8 cellular contexts compared by ENCODE assay signal in genomic region chr9:97740848-97741821, GRCh38. TPM values are rescaled to one million over a fixed set of nuclear protein-coding genes. Genes with fewer than 3 reads are reported as not detected.
DNase-seq lines count a peak whose midpoint lies in the region; ATAC-seq, FAIRE-seq and TF ChIP-seq lines count a peak whose summit lies in the region.

No MANE protein-coding gene starts in this region.

- peak overlapping the region; percentile 71 for H3K4me3 Mint-ChIP-seq in stimulated activated naive CD8-positive, alpha-beta T cell treated with anti-CD3 and anti-CD28 coated beads, Interleukin-15, Interleukin-2, amounts not matched to agents 100 ng/mL and 50 ng/mL, for 24 hours

- H3K27ac ChIP-seq in HUES48 (ENCODE audit: low read depth, low read length): no peak overlapping the region

- H3K4me3 ChIP-seq in HUES48 (ENCODE audit: low read depth, low read length): peak overlapping the region; percentile 60
- H3K4me3 ChIP-seq in epithelial cell of esophagus (ENCODE audit: low read length): no peak overlapping the region
- no peak overlapping the region for H3K4me3 ChIP-seq in mucosa of descending colon

- no peaks in the 10 kb centered on the region for H3K36me3 ChIP-seq in HUES48 (ENCODE audit: control insufficient read depth, insufficient read depth, low read length)
- H3K36me3 ChIP-seq in mucosa of descending colon (ENCODE audit: low read depth): no peaks in the 10 kb centered on the region

- intact Hi-C loops in mucosa of descending colon (cut with DNase I, micrococcal nuclease): no loop called here

- TF ChIP-seq CTCF in epithelial cell of esophagus (IDR thresholded peaks at IDR 0.05; ENCODE audit: insufficient read depth, low read depth, low read length, missing control alignments) (peak; percentile 45), mucosa of descending colon (IDR thresholded peaks at IDR 0.05) (no peak)

- no peak overlapping the region for H3K9ac ChIP-seq in HUES48 (ENCODE audit: low read depth, low read length)

- no peak for FAIRE-seq in RCC 7860 (lab: Jason Lieb, UNC)

- peaks cover 55% of the 10 kb centered on the region for H3K27me3 ChIP-seq in HUES48 (ENCODE audit: control insufficient read depth, insufficient read depth, low read length)

- H3K4me1 ChIP-seq in HUES48 (ENCODE audit: control insufficient read depth, insufficient read depth, low read length): peaks cover 6% of the 10 kb centered on the region
- H3K4me1 ChIP-seq in mucosa of descending colon (ENCODE audit: low read depth): peaks cover 8% of the 10 kb centered on the region

- H3K4me1 Mint-ChIP-seq in stimulated activated naive CD8-positive, alpha-beta T cell treated with anti-CD3 and anti-CD28 coated beads, Interleukin-15, Interleukin-2, amounts not matched to agents 100 ng/mL and 50 ng/mL, for 24 hours (ENCODE audit: low read depth): peaks cover 6% of the 10 kb centered on the region

- peak; percentile 82 for ATAC-seq in mucosa of descending colon

- peaks cover 3% of the 10 kb centered on the region for H3K36me3 Mint-ChIP-seq in stimulated activated naive CD8-positive, alpha-beta T cell treated with anti-CD3 and anti-CD28 coated beads, Interleukin-15, Interleukin-2, amounts not matched to agents 100 ng/mL and 50 ng/mL, for 24 hours (ENCODE audit: low read depth)

- peak; percentile 1 for DNase-seq in CD1c-positive myeloid dendritic cell (ENCODE audit: extremely low spot score)
- DNase-seq in activated CD4-positive, alpha-beta T cell treated with anti-CD3 and anti-CD28 coated beads, Interleukin-2, amount 50 U/mL, for 48 hours: peak; percentile 41 to 53
- DNase-seq in epithelial cell of esophagus (ENCODE audit: low read depth): peak; percentile 87
- peak; percentile 38 to 61 (median 50) for DNase-seq in mucosa of descending colon
- no peak for DNase-seq in NCI-H187 treated with DMSO at 0.1 percent for 48 hours (lab: John Stamatoyannopoulos, UW)
- DNase-seq in RCC 7860 (ENCODE audit: low spot score): no peak

- no peaks in the 10 kb centered on the region for H3K9me3 Mint-ChIP-seq in stimulated activated naive CD8-positive, alpha-beta T cell treated with anti-CD3 and anti-CD28 coated beads, Interleukin-15, Interleukin-2, amounts not matched to agents 100 ng/mL and 50 ng/mL, for 24 hours

- H3K27me3 Mint-ChIP-seq in stimulated activated naive CD8-positive, alpha-beta T cell treated with anti-CD3 and anti-CD28 coated beads, Interleukin-15, Interleukin-2, amounts not matched to agents 100 ng/mL and 50 ng/mL, for 24 hours: peaks cover 80% of the 10 kb centered on the region

- no peak overlapping the region for H3K27ac Mint-ChIP-seq in stimulated activated naive CD8-positive, alpha-beta T cell treated with anti-CD3 and anti-CD28 coated beads, Interleukin-15, Interleukin-2, amounts not matched to agents 100 ng/mL and 50 ng/mL, for 24 hours

- H3K9me3 ChIP-seq in HUES48 (ENCODE audit: control insufficient read depth, insufficient read depth, low read length) (no peaks in the 10 kb centered on the region), mucosa of descending colon (no peaks in the 10 kb centered on the region)

RNA-seq across cellular contexts. Expression of gene XPA, which starts 44.0 kb away (rescaled TPM):
- total RNA-seq in mucosa of descending colon: 10 to 100 TPM; 10.8 to 24.0 (median 14.6) TPM

Comparison
In these comparisons a context has a peak if more than half of its experiments do, and no peak if none do; other contexts are left out.
1. DNase-seq: peak in CD1c-positive myeloid dendritic cell (single experiment), activated CD4-positive, alpha-beta T cell treated with anti-CD3 and anti-CD28 coated beads, Interleukin-2, amount 50 U/mL, for 48 hours (2 of 2), epithelial cell of esophagus (single experiment) and mucosa of descending colon (3 of 3); none in NCI-H187 treated with DMSO at 0.1 percent for 48 hours (single experiment) and RCC 7860 (single experiment).